Comparison of ENCODE assay signal across 8 cellular contexts in genomic region chr4:58451707-58452106, GRCh38.
"Had no signal": no experiment of that assay in that cellular context is flagged by ENCODE, and none has a peak within 500 bp of the region (broad histone marks: within the 10 kb centered on the region; RNA-seq: fewer than 3 reads in every experiment).

No MANE protein-coding gene starts in this region.

- H3K4me2 ChIP-seq: KMS-11 had no signal

- H3K9ac ChIP-seq: KMS-11 had no signal

- DNase-seq: IMR-90, KBM-7, KG1 had no signal

- H3K4me3 ChIP-seq: K562 had no signal

- ATAC-seq: HepG2, K562 had no signal

- H3K27ac ChIP-seq: HL-60, KMS-11 had no signal

- FAIRE-seq: HepG2, HTR-8/SVneo, K562 had no signal
